In genomic region chrX:81195712-81196111, GRCh38 we compare ENCODE assay signal across 8 cellular contexts. TPM values are rescaled to one million over a fixed set of nuclear protein-coding genes. Genes with fewer than 3 reads are reported as not detected.
DNase-seq lines count a peak whose midpoint lies in the region; ATAC-seq and TF ChIP-seq lines count a peak whose summit lies in the region.

No MANE protein-coding gene starts in this region.

- H3K4me1 ChIP-seq in heart left ventricle (peaks cover 0 to 2% (median 0%) of the 10 kb centered on the region in 12 donors), smooth muscle cell (ENCODE audit: low read depth) (no peaks in the 10 kb centered on the region)

- no peak overlapping the region for H3K9ac ChIP-seq in smooth muscle cell (ENCODE audit: low read depth)

- no peak overlapping the region for H3K4me2 ChIP-seq in smooth muscle cell

- no peak overlapping the region for H2AFZ ChIP-seq in smooth muscle cell (ENCODE audit: low read depth)

- DNase-seq in DMS153 (lab: John Stamatoyannopoulos, UW) (peak; percentile 4), HPDE6-E6E7 (ENCODE audit: extremely low spot score) (peak; percentile 15), RWPE1 (ENCODE audit: low spot score) (no peak), heart left ventricle (peak in 3 of 5 donors; percentile 20 to 42 (median 27)), smooth muscle cell (lab: John Stamatoyannopoulos, UW; ENCODE audit: unreplicated experiment) (no peak), DMS114 treated with DMSO at 0.1 percent for 48 hours (lab: John Stamatoyannopoulos, UW; ENCODE audit: unreplicated experiment) (no peak)
- DNase-seq in activated naive CD4-positive, alpha-beta T cell (lab: John Stamatoyannopoulos, UW), result peak; percentile 1 to 29 (median 14)

- TF ChIP-seq CTCF in RWPE1 (conservative IDR thresholded peaks at IDR 0.05; ENCODE audit: low read depth), result peak; percentile 28
- peak; percentile 35 to 79 (median 58) for TF ChIP-seq CTCF in heart left ventricle (IDR thresholded peaks at IDR 0.05)
- peak; percentile 54 for TF ChIP-seq CTCF in smooth muscle cell (IDR thresholded peaks at IDR 0.05; ENCODE audit: borderline replicate concordance, insufficient read depth, poor library complexity, severe bottlenecking)

- POLR2A ChIA-PET in RWPE1 (lab: Yijun Ruan, JAX; ENCODE audit: low non-redundant PET), result no interaction called here

- intact Hi-C loops in heart left ventricle (cut with DNase I), result loop anchor here in 3 of 10 donors (5.0 to 10.0 kb wide), 3 partner anchors 179 to 321 kb away; no protein-coding TSS in a partner anchor

- H3F3A ChIP-seq in smooth muscle cell (ENCODE audit: low read depth), result no peaks in the 10 kb centered on the region

- H3K27me3 ChIP-seq in heart left ventricle, result no peaks in the 10 kb centered on the region
- H3K27me3 ChIP-seq in smooth muscle cell (ENCODE audit: low read depth), result no peaks in the 10 kb centered on the region

- no peak for TF ChIP-seq POLR2A in heart left ventricle (IDR thresholded peaks at IDR 0.05)

- H3K79me2 ChIP-seq in smooth muscle cell (ENCODE audit: low read depth), result no peaks in the 10 kb centered on the region

- H3K9me3 ChIP-seq in heart left ventricle (no peaks in the 10 kb centered on the region), smooth muscle cell (replicated peaks; ENCODE audit: low read depth) (no peaks in the 10 kb centered on the region)

- CTCF ChIA-PET in RWPE1 (lab: Yijun Ruan, JAX), result interaction anchor here (0.6 kb wide), 1 partner anchor 12 kb away, joined by 4 read pairs; no protein-coding TSS in a partner anchor

- H3K36me3 ChIP-seq in heart left ventricle (no peaks in the 10 kb centered on the region), smooth muscle cell (ENCODE audit: low read depth) (no peaks in the 10 kb centered on the region)

- H4K20me1 ChIP-seq in smooth muscle cell (ENCODE audit: low read depth), result no peaks in the 10 kb centered on the region

- H3K27ac ChIP-seq in RWPE1, result no peak overlapping the region
- no peak overlapping the region for H3K27ac ChIP-seq in heart left ventricle
- H3K27ac ChIP-seq in smooth muscle cell (ENCODE audit: low read depth), result no peak overlapping the region

- WGBS in heart left ventricle, 4 donors, result 5 to 14% (median 6%) methylated on average over 5 of the region's 5 CpGs
- 15% methylated on average over 5 of the region's 5 CpGs for WGBS in smooth muscle cell (ENCODE audit: low lambda C conversion rate)

- peak; percentile 87 for ATAC-seq in GM21367 (IDR thresholded peaks at IDR 0.05; ENCODE audit: unreplicated experiment)
- peak in 3 of 4 donors; percentile 29 to 55 (median 46) for ATAC-seq in heart left ventricle

- H3K4me3 ChIP-seq in heart left ventricle, result no peak overlapping the region
- H3K4me3 ChIP-seq in smooth muscle cell, result no peak overlapping the region

RNA-seq across cellular contexts. Expression of gene HMGN5, which starts 6.0 kb away (rescaled TPM):
- 1 to 10 TPM in 7 of 9 donors, under 1 TPM in 2; 0.56 to 3.8 (median 2.1) TPM for total RNA-seq in heart left ventricle
- 1 to 10 TPM; 2.8 to 8.8 TPM for polyA plus RNA-seq in heart left ventricle
- 0.36 and 2.7 TPM in 2 replicates for total RNA-seq in smooth muscle cell
- 4.5 and 6.8 TPM in 2 replicates for polyA plus RNA-seq in smooth muscle cell

RNA-seq across cellular contexts. Expression of gene SH3BGRL, which starts 6.2 kb away (rescaled TPM):
- total RNA-seq in heart left ventricle (10 to 100 TPM; 16.4 to 96.1 (median 26.9) TPM), smooth muscle cell (196 and 223 TPM in 2 replicates)
- polyA plus RNA-seq in heart left ventricle (10 to 100 TPM; 16.7 to 21.8 TPM), smooth muscle cell (110 and 143 TPM in 2 replicates)

Comparison
In these comparisons a context has a peak if more than half of its experiments do, and no peak if none do; other contexts are left out.
1. DNase-seq: peak in DMS153 (single experiment), HPDE6-E6E7 (single experiment), activated naive CD4-positive, alpha-beta T cell (4 of 4) and heart left ventricle (3 of 5); none in RWPE1 (single experiment), smooth muscle cell (single experiment) and DMS114 treated with DMSO at 0.1 percent for 48 hours (single experiment).
2. Peak in every context shown above with its lines, with median percentiles within 50 percentile points of each other: CTCF ChIP-seq.